Comparison of ENCODE assay signal across 28 cellular contexts in genomic region chrX:143171703-143172102, GRCh38.
"Had no signal": no experiment of that assay in that cellular context is flagged by ENCODE, and none has a peak within 500 bp of the region (broad histone marks: within the 10 kb centered on the region; RNA-seq: fewer than 3 reads in every experiment).

No MANE protein-coding gene starts in this region.

- H3K36me3 ChIP-seq: colonic mucosa, esophagus muscularis mucosa, esophagus squamous epithelium, gastrocnemius medialis, gastroesophageal sphincter, heart left ventricle, heart right ventricle had no signal

- H3K27ac ChIP-seq: colonic mucosa, coronary artery, dorsolateral prefrontal cortex, epithelial cell of prostate, esophagus muscularis mucosa, esophagus squamous epithelium, foreskin keratinocyte, gastrocnemius medialis, gastroesophageal sphincter, heart left ventricle, heart right ventricle had no signal

- H3K9me3 ChIP-seq: colonic mucosa, esophagus muscularis mucosa, esophagus squamous epithelium, gastrocnemius medialis, gastroesophageal sphincter had no signal

- H3K27me3 ChIP-seq: colonic mucosa, esophagus muscularis mucosa, esophagus squamous epithelium, foreskin keratinocyte, gastrocnemius medialis, gastroesophageal sphincter, heart right ventricle had no signal

- H3K9me3 Mint-ChIP-seq: dendritic cell treated with granulocyte-macrophage colony-stimulating factor and Interleukin-4, amounts not matched to agents 40 ng/mL and 50 ng/mL, for 4 days had no signal

- H3K27me3 Mint-ChIP-seq: dendritic cell treated with granulocyte-macrophage colony-stimulating factor and Interleukin-4, amounts not matched to agents 40 ng/mL and 50 ng/mL, for 4 days; effector memory CD8-positive, alpha-beta T cell had no signal

- DNase-seq: colonic mucosa; cortex of kidney; dermis blood vessel endothelial cell; dorsolateral prefrontal cortex; effector CD4-positive, alpha-beta T cell; effector CD8-positive, alpha-beta T cell; effector memory CD4-positive, alpha-beta T cell; effector memory CD8-positive, alpha-beta T cell; endodermal cell; erythroblast; esophagus squamous epithelium; foreskin fibroblast; foreskin keratinocyte; foreskin melanocyte; gastrocnemius medialis; glutamatergic neuron; head of caudate nucleus; heart left ventricle; heart right ventricle had no signal

- H3K4me3 ChIP-seq: colonic mucosa, coronary artery, dorsolateral prefrontal cortex, esophagus muscularis mucosa, esophagus squamous epithelium, gastrocnemius medialis, gastroesophageal sphincter, heart left ventricle, heart right ventricle had no signal

- H3K4me1 ChIP-seq: colonic mucosa, esophagus muscularis mucosa, esophagus squamous epithelium, foreskin keratinocyte, gastrocnemius medialis, gastroesophageal sphincter, heart left ventricle, heart right ventricle had no signal

- H3K4me1 Mint-ChIP-seq: endodermal cell had no signal

- H3K4me3 Mint-ChIP-seq: dendritic cell treated with granulocyte-macrophage colony-stimulating factor and Interleukin-4, amounts not matched to agents 40 ng/mL and 50 ng/mL, for 4 days; effector memory CD8-positive, alpha-beta T cell; endodermal cell had no signal

- ATAC-seq: effector memory CD8-positive, alpha-beta T cell; esophagus mucosa; foreskin keratinocyte; gastrocnemius medialis; gastroesophageal sphincter; heart left ventricle; heart right ventricle had no signal

- FAIRE-seq: endometrium, endothelial cell of umbilical vein, frontal cortex had no signal
